ENCODE assay signal across 8 cellular contexts in genomic region chr14:92768236-92768635, GRCh38. TPM values are rescaled to one million over a fixed set of nuclear protein-coding genes. Genes with fewer than 3 reads are reported as not detected.
DNase-seq lines count a peak whose midpoint lies in the region; ATAC-seq, FAIRE-seq and TF ChIP-seq lines count a peak whose summit lies in the region.
"Not testable (repeated sequence)": the region's sequence is repeated elsewhere in the genome, so short reads cannot be mapped to it uniquely, and the experiment has no call there.

No MANE protein-coding gene starts in this region.

- intact Hi-C loops in activated CD4-positive, alpha-beta T cell treated with anti-CD3 and anti-CD28 coated beads for 36 hours (cut with DNase I, micrococcal nuclease), result loop anchor here in 1 of 2 experiments (2.0 kb wide), 1 partner anchor 19 kb away; the partner anchor contains the start of gene LGMN
- intact Hi-C loops in colonic mucosa (cut with DNase I); mucosa of descending colon (cut with DNase I, micrococcal nuclease); aorta (cut with DNase I): not testable (repeated sequence)

- POLR2A ChIA-PET in activated CD4-positive, alpha-beta T cell treated with anti-CD3 and anti-CD28 coated beads for 36 hours (lab: Charles Lee), result interaction anchor here (0.6 kb wide), 2 partner anchors 12 to 39 kb away, joined by 3 read pairs; no protein-coding TSS in a partner anchor

- H3K4me3 Mint-ChIP-seq in activated CD4-positive, alpha-beta T cell treated with anti-CD3 and anti-CD28 coated beads for 36 hours, result not testable (repeated sequence)

- TF ChIP-seq CTCF in GM20000 (IDR thresholded peaks at IDR 0.05; ENCODE audit: extremely low read depth, missing control alignments); colonic mucosa (IDR thresholded peaks at IDR 0.05); mucosa of descending colon (IDR thresholded peaks at IDR 0.05): not testable (repeated sequence)

- peaks cover 16% of the 10 kb centered on the region for H3K4me1 Mint-ChIP-seq in activated CD4-positive, alpha-beta T cell treated with anti-CD3 and anti-CD28 coated beads for 36 hours

- not testable (repeated sequence) for H3K9me3 ChIP-seq in colonic mucosa; mucosa of descending colon; aorta (ENCODE audit: control insufficient read depth, low read length)

- peak; percentile 89 for ATAC-seq in HG02885 (IDR thresholded peaks at IDR 0.05; ENCODE audit: poor library complexity, unreplicated experiment)
- ATAC-seq in HG03520 (IDR thresholded peaks at IDR 0.05; ENCODE audit: unreplicated experiment), result peak; percentile 83
- peak; percentile 85 for ATAC-seq in activated CD4-positive, alpha-beta T cell treated with anti-CD3 and anti-CD28 coated beads for 36 hours
- peak; percentile 94 for ATAC-seq in mucosa of descending colon
- ATAC-seq in aorta (ENCODE audit: low FRiP score), result peak; percentile 47

- not testable (repeated sequence) for H3K9ac ChIP-seq in colonic mucosa (ENCODE audit: low read depth in 2 of 2, low read length in 2 of 2)

- 63 to 91% methylated on average over 1 of the region's 1 CpG for WGBS in aorta, 2 donors

- not testable (repeated sequence) for DNase-seq in GM18507 (ENCODE audit: extremely low spot score, insufficient read length, low read depth); activated CD4-positive, alpha-beta T cell treated with anti-CD3 and anti-CD28 coated beads for 36 hours; colonic mucosa; aorta
- DNase-seq in GM20000 (ENCODE audit: low spot score), result peak; percentile 52
- peak in 1 of 3 donors; percentile 61 for DNase-seq in mucosa of descending colon

- H3K36me3 Mint-ChIP-seq in activated CD4-positive, alpha-beta T cell treated with anti-CD3 and anti-CD28 coated beads for 36 hours (ENCODE audit: low read depth), result not testable (repeated sequence)

- not testable (repeated sequence) for H3K27ac Mint-ChIP-seq in activated CD4-positive, alpha-beta T cell treated with anti-CD3 and anti-CD28 coated beads for 36 hours

- not testable (repeated sequence) for H3K27me3 Mint-ChIP-seq in activated CD4-positive, alpha-beta T cell treated with anti-CD3 and anti-CD28 coated beads for 36 hours

- CTCF ChIA-PET in activated CD4-positive, alpha-beta T cell treated with anti-CD3 and anti-CD28 coated beads for 36 hours (lab: Charles Lee), result not testable (repeated sequence)

- H3K27ac ChIP-seq in colonic mucosa, result peak overlapping the region; percentile 4
- not testable (repeated sequence) for H3K27ac ChIP-seq in aorta (ENCODE audit: low read depth in 1 of 2, low read length in 2 of 2)

- not testable (repeated sequence) for H3K36me3 ChIP-seq in colonic mucosa; mucosa of descending colon (ENCODE audit: low read depth); aorta (ENCODE audit: control insufficient read depth in 1 of 2, insufficient read depth in 2 of 2, low read length in 1 of 2)

- H3K4me3 ChIP-seq in colonic mucosa; mucosa of descending colon; aorta (ENCODE audit: low read length in 2 of 2): not testable (repeated sequence)

- H3K4me1 ChIP-seq in colonic mucosa; mucosa of descending colon (ENCODE audit: low read depth); aorta (ENCODE audit: control insufficient read depth in 1 of 2, insufficient read depth in 2 of 2, low read length in 2 of 2): not testable (repeated sequence)

- H3K9me3 Mint-ChIP-seq in activated CD4-positive, alpha-beta T cell treated with anti-CD3 and anti-CD28 coated beads for 36 hours (ENCODE audit: low read depth), result not testable (repeated sequence)

- peak; percentile 100 for FAIRE-seq in GM18507 (lab: Jason Lieb, UNC)

- not testable (repeated sequence) for H3K27me3 ChIP-seq in colonic mucosa; aorta (ENCODE audit: control insufficient read depth in 1 of 2, insufficient read depth in 2 of 2, low read length in 1 of 2)

RNA-seq across cellular contexts. Expression of gene LGMN, which starts 19.8 kb away (rescaled TPM):
- total RNA-seq in activated CD4-positive, alpha-beta T cell treated with anti-CD3 and anti-CD28 coated beads for 36 hours, result 1 to 10 TPM; 3.2 to 5.6 TPM
- 100 to 1,000 TPM in 1 of 2 donors, 10 to 100 TPM in 1; 70.0 to 107 TPM for total RNA-seq in colonic mucosa
- 100 to 1,000 TPM in 1 of 3 donors, 10 to 100 TPM in 2; 86.8 to 103 (median 94.3) TPM for total RNA-seq in mucosa of descending colon
- 100 to 1,000 TPM in 1 of 2 donors, 10 to 100 TPM in 1; 90.0 to 164 TPM for total RNA-seq in aorta
- polyA plus RNA-seq in aorta, result 100 to 1,000 TPM in 1 of 2 donors, 10 to 100 TPM in 1; 86.0 to 106 TPM

RNA-seq across cellular contexts. Expression of gene GOLGA5, which starts 25.9 kb away (rescaled TPM):
- 10 to 100 TPM; 20.3 to 23.5 TPM for total RNA-seq in activated CD4-positive, alpha-beta T cell treated with anti-CD3 and anti-CD28 coated beads for 36 hours
- total RNA-seq in colonic mucosa, result 10 to 100 TPM; 32.9 to 49.4 TPM
- total RNA-seq in mucosa of descending colon, result 10 to 100 TPM; 33.8 to 40.0 (median 39.2) TPM
- 10 to 100 TPM; 32.7 to 33.6 TPM for total RNA-seq in aorta
- polyA plus RNA-seq in aorta, result 10 to 100 TPM; 25.4 to 31.8 TPM

Comparison
In these comparisons a context has a peak if more than half of its experiments do, and no peak if none do; other contexts are left out.
1. RNA of gene LGMN, which starts 19.8 kb away (total RNA-seq): 90.0 to 164 TPM in aorta, 70.0 to 107 TPM in colonic mucosa and 86.8 to 103 TPM in mucosa of descending colon; 3.2 to 5.6 TPM in activated CD4-positive, alpha-beta T cell treated with anti-CD3 and anti-CD28 coated beads for 36 hours; every median in the first group is over 10 times any median in the second.
2. Peak in every context shown above with its lines, with median percentiles within 50 percentile points of each other: ATAC-seq.